17 cellular contexts compared by ENCODE assay signal in genomic region chr9:120009856-120010255, GRCh38.
A peak's percentile ranks its signal among the peaks of the same experiment; 100 is the strongest.
DNase-seq lines count a peak whose midpoint lies in the region; ATAC-seq and TF ChIP-seq lines count a peak whose summit lies in the region.
"Had no signal": no experiment of that assay in that cellular context is flagged by ENCODE, and none has a peak within 500 bp of the region (broad histone marks: within the 10 kb centered on the region; RNA-seq: fewer than 3 reads in every experiment).

No MANE protein-coding gene starts in this region.

- H3K27ac ChIP-seq in stomach, result no peak overlapping the region
- H3K27ac ChIP-seq: BLaER1 had no signal

- no peaks in the 10 kb centered on the region for H3K9me3 ChIP-seq in stomach
- H3K9me3 ChIP-seq: BE2C, BLaER1 had no signal

- H3K4me3 ChIP-seq in stomach, result no peak overlapping the region
- H3K4me3 ChIP-seq: BLaER1 had no signal

- no peaks in the 10 kb centered on the region for H3K27me3 ChIP-seq in stomach
- H3K27me3 ChIP-seq: BE2C, BLaER1 had no signal

- ATAC-seq in GM18502 (IDR thresholded peaks at IDR 0.05; ENCODE audit: poor library complexity, unreplicated experiment) (no peak), HG03025 (IDR thresholded peaks at IDR 0.05; ENCODE audit: low FRiP score, unreplicated experiment) (no peak)

- TF ChIP-seq EP300 in stomach (IDR thresholded peaks at IDR 0.05), result no peak

- TF ChIP-seq CTCF in stomach (IDR thresholded peaks at IDR 0.05), result no peak

- 24 to 42% (median 33%) methylated on average over 3 of the region's 3 CpGs for WGBS in stomach, 5 donors

- H3K4me1 ChIP-seq in stomach, result no peaks in the 10 kb centered on the region
- H3K4me1 ChIP-seq: BE2C, BLaER1 had no signal

- TF ChIP-seq POLR2A in stomach (IDR thresholded peaks at IDR 0.05), result no peak

- intact Hi-C loops in stomach (cut with DNase I; ENCODE audit: low total_unique reads), result no loop called here

- H3K36me3 ChIP-seq in stomach, result no peaks in the 10 kb centered on the region
- H3K36me3 ChIP-seq: BE2C, BLaER1 had no signal

- DNase-seq in NCI-H2029 (lab: John Stamatoyannopoulos, UW) (peak; percentile 29), NCI-H69 (lab: John Stamatoyannopoulos, UW) (peak; percentile 12), stomach (peak; percentile 65), NCI-H526 (lab: John Stamatoyannopoulos, UW) (no peak)
- DNase-seq: 8988T; ACHN; BE2C; C1 segment of cervical spinal cord; CD4-positive, alpha-beta memory T cell; CD4-positive, CD25-positive, alpha-beta regulatory T cell; CD8-positive, alpha-beta memory T cell; COR-L47; DMS79 treated with DMSO at 0.1 percent for 48 hours; GF-D8 had no signal

Comparison
In these comparisons a context has a peak if more than half of its experiments do, and no peak if none do; other contexts are left out.
1. DNase-seq: peak in NCI-H2029 (single experiment), NCI-H69 (single experiment) and stomach (single experiment); none in NCI-H526 (0 of 2).